ENCODE assay signal across 21 cellular contexts in genomic region chr14:98994571-98994970, GRCh38.
DNase-seq lines count a peak whose midpoint lies in the region; ATAC-seq, FAIRE-seq and TF ChIP-seq lines count a peak whose summit lies in the region.
"Had no signal": no experiment of that assay in that cellular context is flagged by ENCODE, and none has a peak within 500 bp of the region (broad histone marks: within the 10 kb centered on the region; RNA-seq: fewer than 3 reads in every experiment).

No MANE protein-coding gene starts in this region.

- no peaks in the 10 kb centered on the region for H3K27me3 Mint-ChIP-seq in activated CD4-positive, alpha-beta T cell treated with anti-CD3 and anti-CD28 coated beads, Interleukin-2, amount 10 ng/mL, durations not matched to agents 24 days and 14 days
- no peaks in the 10 kb centered on the region for H3K27me3 Mint-ChIP-seq in activated naive CD8-positive, alpha-beta T cell
- H3K27me3 Mint-ChIP-seq in activated naive CD8-positive, alpha-beta T cell treated with anti-CD3 and anti-CD28 coated beads, Interleukin-2, amount 50 U/mL, for 24 hours: no peaks in the 10 kb centered on the region
- no peaks in the 10 kb centered on the region for H3K27me3 Mint-ChIP-seq in activated T-helper 2 cell treated with anti-CD3 and anti-CD28 coated beads, Interferon-gamma antibody, Interleukin-2, Interleukin-4, amounts not matched to agents 10 μg/mL and 5 μg/mL and 100 μg/mL, durations not matched to agents 14 hours and 24 hours and 36 hours (ENCODE audit: low read depth)

- H3K27ac ChIP-seq in small intestine (ENCODE audit: low read depth in 1 of 2, low read length in 1 of 2): no peak overlapping the region
- H3K27ac ChIP-seq in uterus: no peak overlapping the region
- H3K27ac ChIP-seq: PC-9 had no signal

- H3K27ac Mint-ChIP-seq in activated CD4-positive, alpha-beta T cell treated with anti-CD3 and anti-CD28 coated beads, Interleukin-2, amount 10 ng/mL, durations not matched to agents 24 days and 14 days: peak overlapping the region; percentile 82
- H3K27ac Mint-ChIP-seq in activated naive CD8-positive, alpha-beta T cell: peak overlapping the region; percentile 74
- no peak overlapping the region for H3K27ac Mint-ChIP-seq in activated naive CD8-positive, alpha-beta T cell treated with anti-CD3 and anti-CD28 coated beads, Interleukin-2, amount 50 U/mL, for 24 hours
- peak overlapping the region; percentile 51 for H3K27ac Mint-ChIP-seq in activated T-helper 2 cell treated with anti-CD3 and anti-CD28 coated beads, Interferon-gamma antibody, Interleukin-2, Interleukin-4, amounts not matched to agents 10 μg/mL and 5 μg/mL and 100 μg/mL, durations not matched to agents 14 hours and 24 hours and 36 hours

- ATAC-seq in activated naive CD8-positive, alpha-beta T cell treated with anti-CD3 and anti-CD28 coated beads, Interleukin-2, amount 50 U/mL, for 24 hours: no peak
- ATAC-seq: GM12878 had no signal

- peaks cover 2 to 5% of the 10 kb centered on the region in 2 donors for H3K4me1 ChIP-seq in small intestine (ENCODE audit: control insufficient read depth in 2 of 2, insufficient read depth in 1 of 2, low read depth in 1 of 2, low read length in 1 of 2)
- no peaks in the 10 kb centered on the region for H3K4me1 ChIP-seq in uterus
- H3K4me1 ChIP-seq: HAP-1 had no signal

- H3K4me1 Mint-ChIP-seq in activated CD4-positive, alpha-beta T cell treated with anti-CD3 and anti-CD28 coated beads, Interleukin-2, amount 10 ng/mL, durations not matched to agents 24 days and 14 days: peaks cover 30% of the 10 kb centered on the region
- peaks cover 23% of the 10 kb centered on the region for H3K4me1 Mint-ChIP-seq in activated naive CD8-positive, alpha-beta T cell (ENCODE audit: low read depth)
- peaks cover 20% of the 10 kb centered on the region for H3K4me1 Mint-ChIP-seq in activated naive CD8-positive, alpha-beta T cell treated with anti-CD3 and anti-CD28 coated beads, Interleukin-2, amount 50 U/mL, for 24 hours
- H3K4me1 Mint-ChIP-seq in activated T-helper 2 cell treated with anti-CD3 and anti-CD28 coated beads, Interferon-gamma antibody, Interleukin-2, Interleukin-4, amounts not matched to agents 10 μg/mL and 5 μg/mL and 100 μg/mL, durations not matched to agents 14 hours and 24 hours and 36 hours (ENCODE audit: low read depth): peaks cover 24% of the 10 kb centered on the region

- H3K36me3 ChIP-seq in small intestine (ENCODE audit: control insufficient read depth in 2 of 2, insufficient read depth in 2 of 2, low read length in 2 of 2) (no peaks in the 10 kb centered on the region), uterus (no peaks in the 10 kb centered on the region)
- H3K36me3 ChIP-seq: HAP-1 had no signal

- peaks cover 21% of the 10 kb centered on the region for H3K9me3 Mint-ChIP-seq in activated CD4-positive, alpha-beta T cell treated with anti-CD3 and anti-CD28 coated beads, Interleukin-2, amount 10 ng/mL, durations not matched to agents 24 days and 14 days
- H3K9me3 Mint-ChIP-seq in activated naive CD8-positive, alpha-beta T cell (ENCODE audit: low read depth): no peaks in the 10 kb centered on the region
- no peaks in the 10 kb centered on the region for H3K9me3 Mint-ChIP-seq in activated naive CD8-positive, alpha-beta T cell treated with anti-CD3 and anti-CD28 coated beads, Interleukin-2, amount 50 U/mL, for 24 hours
- H3K9me3 Mint-ChIP-seq in activated T-helper 2 cell treated with anti-CD3 and anti-CD28 coated beads, Interferon-gamma antibody, Interleukin-2, Interleukin-4, amounts not matched to agents 10 μg/mL and 5 μg/mL and 100 μg/mL, durations not matched to agents 14 hours and 24 hours and 36 hours: no peaks in the 10 kb centered on the region

- TF ChIP-seq CTCF in uterus (IDR thresholded peaks at IDR 0.05): no peak

- peak overlapping the region; percentile 67 for H3K4me3 Mint-ChIP-seq in activated CD4-positive, alpha-beta T cell treated with anti-CD3 and anti-CD28 coated beads, Interleukin-2, amount 10 ng/mL, durations not matched to agents 24 days and 14 days
- no peak overlapping the region for H3K4me3 Mint-ChIP-seq in activated naive CD8-positive, alpha-beta T cell
- H3K4me3 Mint-ChIP-seq in activated naive CD8-positive, alpha-beta T cell treated with anti-CD3 and anti-CD28 coated beads, Interleukin-2, amount 50 U/mL, for 24 hours: no peak overlapping the region
- peak overlapping the region; percentile 31 for H3K4me3 Mint-ChIP-seq in activated T-helper 2 cell treated with anti-CD3 and anti-CD28 coated beads, Interferon-gamma antibody, Interleukin-2, Interleukin-4, amounts not matched to agents 10 μg/mL and 5 μg/mL and 100 μg/mL, durations not matched to agents 14 hours and 24 hours and 36 hours (ENCODE audit: low read depth)

- 63 to 71% (median 64%) methylated on average over 3 of the region's 3 CpGs for WGBS in small intestine, 3 donors

- H3K27me3 ChIP-seq in small intestine (ENCODE audit: control insufficient read depth in 2 of 2, insufficient read depth in 2 of 2, low read length in 2 of 2) (peaks cover 0 to 2% of the 10 kb centered on the region in 2 donors), uterus (no peaks in the 10 kb centered on the region)

- peaks cover 8% of the 10 kb centered on the region for H3K36me3 Mint-ChIP-seq in activated CD4-positive, alpha-beta T cell treated with anti-CD3 and anti-CD28 coated beads, Interleukin-2, amount 10 ng/mL, durations not matched to agents 24 days and 14 days (ENCODE audit: low read depth)
- no peaks in the 10 kb centered on the region for H3K36me3 Mint-ChIP-seq in activated naive CD8-positive, alpha-beta T cell
- H3K36me3 Mint-ChIP-seq in activated naive CD8-positive, alpha-beta T cell treated with anti-CD3 and anti-CD28 coated beads, Interleukin-2, amount 50 U/mL, for 24 hours (ENCODE audit: low read depth): no peaks in the 10 kb centered on the region
- peaks cover 3% of the 10 kb centered on the region for H3K36me3 Mint-ChIP-seq in activated T-helper 2 cell treated with anti-CD3 and anti-CD28 coated beads, Interferon-gamma antibody, Interleukin-2, Interleukin-4, amounts not matched to agents 10 μg/mL and 5 μg/mL and 100 μg/mL, durations not matched to agents 14 hours and 24 hours and 36 hours (ENCODE audit: low read depth)

- FAIRE-seq in small intestine (lab: Jason Lieb, UNC): no peak
- FAIRE-seq: GM12878, GM18507 had no signal

- peak; percentile 78 for DNase-seq in activated CD4-positive, alpha-beta T cell treated with anti-CD3 and anti-CD28 coated beads, Interleukin-2, amount 10 ng/mL, durations not matched to agents 24 days and 14 days
- no peak for DNase-seq in activated CD4-positive, alpha-beta T cell treated with anti-CD3 and anti-CD28 coated beads, Interleukin-2, amount 50 U/mL, for 48 hours
- DNase-seq in activated naive CD8-positive, alpha-beta T cell treated with anti-CD3 and anti-CD28 coated beads, Interleukin-2, amount 50 U/mL, for 24 hours: no peak
- no peak for DNase-seq in activated T-helper 2 cell treated with anti-CD3 and anti-CD28 coated beads, Interferon-gamma antibody, Interleukin-2, Interleukin-4, amounts not matched to agents 10 μg/mL and 5 μg/mL and 100 μg/mL, durations not matched to agents 14 hours and 24 hours and 36 hours (ENCODE audit: low spot score)
- peak; percentile 31 for DNase-seq in small intestine
- DNase-seq in uterus: no peak
- DNase-seq in DMS114 treated with DMSO at 0.1 percent for 48 hours (lab: John Stamatoyannopoulos, UW; ENCODE audit: unreplicated experiment): no peak
- DNase-seq: 8988T, C1 segment of cervical spinal cord, Calu3, DMS79, Karpas-422, MM.1S, NCI-H1105, NCI-H187, NCI-H748 treated with DMSO at 0.1 percent for 48 hours, PC-9 had no signal

- no peak overlapping the region for H3K4me3 ChIP-seq in small intestine (ENCODE audit: low read depth in 1 of 2, low read length in 2 of 2)
- no peak overlapping the region for H3K4me3 ChIP-seq in uterus
- H3K4me3 ChIP-seq: GM12878, HAP-1, PC-9 had no signal

- H3K9me3 ChIP-seq in small intestine (ENCODE audit: control insufficient read depth, low read depth): no peaks in the 10 kb centered on the region
- H3K9me3 ChIP-seq in uterus: no peaks in the 10 kb centered on the region
- H3K9me3 ChIP-seq: HAP-1 had no signal

- intact Hi-C loops in activated CD4-positive, alpha-beta T cell treated with anti-CD3 and anti-CD28 coated beads, Interleukin-2, amount 10 ng/mL, durations not matched to agents 24 days and 14 days (cut with micrococcal nuclease): no loop called here
- intact Hi-C loops in activated T-helper 2 cell treated with anti-CD3 and anti-CD28 coated beads, Interferon-gamma antibody, Interleukin-2, Interleukin-4, amounts not matched to agents 10 μg/mL and 5 μg/mL and 100 μg/mL, durations not matched to agents 14 hours and 24 hours and 36 hours (cut with micrococcal nuclease): no loop called here
- intact Hi-C loops in uterus (cut with DNase I; ENCODE audit: low total_unique reads): no loop called here

- TF ChIP-seq POLR2A in uterus (IDR thresholded peaks at IDR 0.05): no peak

Comparison
In these comparisons a context has a peak if more than half of its experiments do, and no peak if none do; other contexts are left out.
1. DNase-seq: peak in activated CD4-positive, alpha-beta T cell treated with anti-CD3 and anti-CD28 coated beads, Interleukin-2, amount 10 ng/mL, durations not matched to agents 24 days and 14 days (single experiment) and small intestine (single experiment); none in activated CD4-positive, alpha-beta T cell treated with anti-CD3 and anti-CD28 coated beads, Interleukin-2, amount 50 U/mL, for 48 hours (0 of 2), activated naive CD8-positive, alpha-beta T cell treated with anti-CD3 and anti-CD28 coated beads, Interleukin-2, amount 50 U/mL, for 24 hours (single experiment), activated T-helper 2 cell treated with anti-CD3 and anti-CD28 coated beads, Interferon-gamma antibody, Interleukin-2, Interleukin-4, amounts not matched to agents 10 μg/mL and 5 μg/mL and 100 μg/mL, durations not matched to agents 14 hours and 24 hours and 36 hours (single experiment), uterus (0 of 2) and DMS114 treated with DMSO at 0.1 percent for 48 hours (single experiment).
2. H3K4me3 Mint-ChIP-seq: peak in activated CD4-positive, alpha-beta T cell treated with anti-CD3 and anti-CD28 coated beads, Interleukin-2, amount 10 ng/mL, durations not matched to agents 24 days and 14 days (single experiment) and activated T-helper 2 cell treated with anti-CD3 and anti-CD28 coated beads, Interferon-gamma antibody, Interleukin-2, Interleukin-4, amounts not matched to agents 10 μg/mL and 5 μg/mL and 100 μg/mL, durations not matched to agents 14 hours and 24 hours and 36 hours (single experiment); none in activated naive CD8-positive, alpha-beta T cell (single experiment) and activated naive CD8-positive, alpha-beta T cell treated with anti-CD3 and anti-CD28 coated beads, Interleukin-2, amount 50 U/mL, for 24 hours (single experiment).